2 cellular contexts compared by ENCODE assay signal in the genomic region with DNA sequence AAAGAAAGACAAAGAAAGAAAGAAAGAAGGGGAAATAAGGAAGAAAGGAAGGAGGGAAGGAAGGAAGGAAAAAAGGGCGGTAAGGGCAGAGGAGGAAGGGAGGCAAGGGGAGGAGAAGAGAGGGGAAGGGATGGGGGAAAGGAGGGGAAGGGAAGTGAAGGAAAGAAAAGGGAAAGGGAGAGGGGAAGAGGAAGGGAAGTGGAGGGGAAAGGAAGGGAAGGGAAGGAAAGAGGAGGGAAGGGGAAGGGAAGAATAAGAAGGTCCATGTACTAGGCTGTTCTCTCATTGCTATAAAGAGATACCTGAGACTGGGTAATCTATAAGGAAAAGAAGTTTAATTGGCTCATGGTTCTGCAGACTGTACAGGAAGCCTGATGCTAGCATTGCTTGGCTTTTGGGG.
TF ChIP-seq lines count a peak whose summit lies in the region.

No MANE protein-coding gene starts in this region.

TF ChIP-seq in HepG2, 621 proteins besides CTCF, POLR2A, EP300 and RAD21:
- peak; percentile 83 for TF ChIP-seq HNRNPK (IDR thresholded peaks at IDR 0.05; ENCODE audit: low read depth, low read length, poor library complexity, severe bottlenecking)
- peak; percentile 75 for TF ChIP-seq PCBP2 (optimal IDR thresholded peaks at IDR 0.05; ENCODE audit: low read depth, low read length, poor library complexity, severe bottlenecking)
- no peak for TF ChIP-seq MTF2 (CRISPR knock-in tag; IDR thresholded peaks at IDR 0.05; ENCODE audit: borderline replicate concordance)

TF ChIP-seq in K562, 482 proteins besides CTCF, POLR2A, EP300 and RAD21:
- TF ChIP-seq NONO (IDR thresholded peaks at IDR 0.05; ENCODE audit: low read depth in 2 of 2, low read length in 1 of 2): no peak
- TF ChIP-seq PCBP2 (IDR thresholded peaks at IDR 0.05; ENCODE audit: low read depth, low read length, poor library complexity, severe bottlenecking): peak; percentile 30
- peak; percentile 51; the same call in 1 of the 2 replicates for TF ChIP-seq ZNF512 (tag; IDR thresholded peaks at IDR 0.05)
- TF ChIP-seq BCL6 (CRISPR knock-in tag; IDR thresholded peaks at IDR 0.05): no peak
- TF ChIP-seq KDM2B (CRISPR knock-in tag; IDR thresholded peaks at IDR 0.05): no peak
- TF ChIP-seq ZNF12 (CRISPR knock-in tag; IDR thresholded peaks at IDR 0.05): no peak
- 0 out of 2 replicates have a peak, but pooled peaks have one; percentile 29 for TF ChIP-seq OTX1 (CRISPR knock-in tag; IDR thresholded peaks at IDR 0.05)
- TF ChIP-seq TFAM (CRISPR knock-in tag; conservative IDR thresholded peaks at IDR 0.05): no peak
- TF ChIP-seq MEF2A (IDR thresholded peaks at IDR 0.05; ENCODE audit: control insufficient read depth, low read depth, low read length): no peak
- no peak for TF ChIP-seq SRSF7 (optimal IDR thresholded peaks at IDR 0.05; ENCODE audit: low read depth, low read length)
- TF ChIP-seq THRB (CRISPR knock-in tag; conservative IDR thresholded peaks at IDR 0.05): 0 out of 2 replicates have a peak, but pooled peaks have one; percentile 50
- no peak for TF ChIP-seq UBTF (IDR thresholded peaks at IDR 0.05; ENCODE audit: borderline replicate concordance in 1 of 2, low read depth in 2 of 2, low read length in 2 of 2)
